Comparison of ENCODE assay signal across 11 cellular contexts in the genomic region with DNA sequence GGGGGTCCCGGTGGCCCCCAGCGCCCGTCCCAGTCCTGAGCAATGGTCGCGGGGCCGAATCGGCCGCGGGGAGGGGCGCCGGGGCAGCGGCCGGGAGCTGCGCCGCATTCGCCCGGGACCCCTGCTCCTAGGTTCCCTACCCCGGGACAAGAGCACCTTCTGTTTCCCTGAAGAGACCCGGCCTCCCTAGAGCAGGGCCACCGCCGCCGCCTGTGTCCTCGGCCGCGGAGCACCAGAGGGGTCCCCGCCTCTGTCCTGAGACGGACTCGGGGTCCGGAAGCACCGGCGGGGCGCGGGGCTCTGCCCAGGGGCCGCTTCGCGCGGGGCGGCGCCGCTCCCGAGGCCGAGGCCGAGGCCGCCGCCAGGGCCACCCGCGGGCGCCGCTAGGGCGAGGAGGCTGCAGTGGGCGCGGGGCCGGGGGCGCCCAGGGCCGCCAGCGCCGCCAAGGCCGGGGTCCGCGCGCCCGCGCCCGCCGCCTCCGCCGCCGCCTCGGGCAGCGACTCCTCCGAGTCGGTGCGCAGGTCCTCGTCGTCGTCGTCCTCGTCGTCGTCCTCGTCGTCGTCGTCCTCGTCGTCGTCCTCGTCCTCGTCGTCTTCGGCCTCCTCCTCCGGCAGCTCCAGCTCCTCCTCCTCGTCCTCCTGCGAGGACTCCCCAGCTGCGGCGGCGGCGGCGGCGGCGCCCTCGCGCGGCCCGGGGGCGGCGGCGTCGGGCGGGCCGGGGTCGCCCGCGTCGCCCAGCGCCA.
A peak's percentile ranks its signal among the peaks of the same experiment; 100 is the strongest.
DNase-seq lines count a peak whose midpoint lies in the region; FAIRE-seq and TF ChIP-seq lines count a peak whose summit lies in the region.
"Had no signal": no experiment of that assay in that cellular context is flagged by ENCODE, and none has a peak within 500 bp of the region (broad histone marks: within the 10 kb centered on the region; RNA-seq: fewer than 3 reads in every experiment).

No MANE protein-coding gene starts in this region.

- 57 to 80% (median 75%) methylated on average over 46 to 116 of the region's 116 CpGs for WGBS in stomach, 5 donors

- H3K9me3 ChIP-seq in adipocyte (ENCODE audit: control insufficient read depth, low read length) (no peaks in the 10 kb centered on the region), stomach (no peaks in the 10 kb centered on the region)
- H3K9me3 ChIP-seq: Caco-2 had no signal

- peak; percentile 90 for DNase-seq in H7
- peak; percentile 24 for DNase-seq in adipocyte (ENCODE audit: low read depth)
- DNase-seq in iPS-NIHi11 (ENCODE audit: low spot score): peak; percentile 63
- no peak for DNase-seq in stomach
- no peak for DNase-seq in stimulated activated CD4-positive, alpha-beta T cell treated with anti-CD3 and anti-CD28 coated beads, Interleukin-2, amount 100 ng/mL, for 24 hours
- DNase-seq in GM12891 (ENCODE audit: insufficient read length, low spot score): no peak
- no peak for DNase-seq in amygdala (lab: John Stamatoyannopoulos, UW)
- DNase-seq: activated CD8-positive, alpha-beta memory T cell treated with anti-CD3 and anti-CD28 coated beads, Interleukin-2, amount 50 U/mL, for 48 hours; amniotic stem cell; Caco-2 had no signal

- peaks cover 12% of the 10 kb centered on the region for H3K4me1 ChIP-seq in adipocyte (ENCODE audit: control insufficient read depth, insufficient read depth, low read length)
- H3K4me1 ChIP-seq in stomach: peaks cover 41 to 79% (median 68%) of the 10 kb centered on the region in 4 donors
- H3K4me1 ChIP-seq: Caco-2 had no signal

- FAIRE-seq in GM12891 (lab: Jason Lieb, UNC): no peak
- FAIRE-seq: RCC 7860 had no signal

- no peak for TF ChIP-seq POLR2A in stomach (IDR thresholded peaks at IDR 0.05)
- TF ChIP-seq POLR2A in GM12891 (IDR thresholded peaks at IDR 0.05; ENCODE audit: low read depth, low read length): no peak

- H3K36me3 ChIP-seq in H7 (replicated peaks; ENCODE audit: control insufficient read depth, insufficient read depth, low read length) (no peaks in the 10 kb centered on the region), adipocyte (ENCODE audit: control insufficient read depth, insufficient read depth, low read length, severe bottlenecking) (no peaks in the 10 kb centered on the region), stomach (peaks cover 20 to 53% (median 46%) of the 10 kb centered on the region in 4 donors)

- H3K27me3 ChIP-seq in H7 (ENCODE audit: control insufficient read depth, insufficient read depth, low read length) (peaks cover 15% of the 10 kb centered on the region; the same call in 1 of the 2 replicates), adipocyte (replicated peaks; ENCODE audit: control insufficient read depth, insufficient read depth, low read length) (peaks cover 2% of the 10 kb centered on the region), stomach (peaks cover 0 to 8% (median 4%) of the 10 kb centered on the region in 3 donors)

- intact Hi-C loops in stomach (cut with DNase I; ENCODE audit: low total_unique reads): no loop called here

- no peak for TF ChIP-seq EP300 in stomach (IDR thresholded peaks at IDR 0.05)

- H3K9ac ChIP-seq in adipocyte (ENCODE audit: low read length): no peak overlapping the region

- H3K4me3 ChIP-seq in H7 (ENCODE audit: insufficient read depth, low read depth, low read length) (peak overlapping the region; percentile 30; the same call in 1 of the 2 replicates), adipocyte (ENCODE audit: low read length) (no peak overlapping the region), stomach (peak overlapping the region in 2 of 4 donors; percentile 11 to 28)

- H3K27ac ChIP-seq in stomach: peak overlapping the region; percentile 21 to 89 (median 84)

- no peak for TF ChIP-seq CTCF in stomach (IDR thresholded peaks at IDR 0.05)

TF ChIP-seq in GM12891, 5 proteins besides CTCF, POLR2A, EP300 and RAD21:
- TF ChIP-seq POLR2AphosphoS5 (IDR thresholded peaks at IDR 0.05; ENCODE audit: low read depth, low read length): no peak
TF ChIP-seq in GM12891: peak in this region for 0.

Comparison
In these comparisons a context has a peak if more than half of its experiments do, and no peak if none do; other contexts are left out.
1. DNase-seq: peak in H7 (single experiment), adipocyte (single experiment) and iPS-NIHi11 (single experiment); none in stomach (single experiment), stimulated activated CD4-positive, alpha-beta T cell treated with anti-CD3 and anti-CD28 coated beads, Interleukin-2, amount 100 ng/mL, for 24 hours (0 of 2), GM12891 (single experiment) and amygdala (0 of 56).